In genomic region chr6:112595841-112596240, GRCh38 we compare ENCODE assay signal across 17 cellular contexts.
DNase-seq lines count a peak whose midpoint lies in the region; ATAC-seq and TF ChIP-seq lines count a peak whose summit lies in the region.
"Had no signal": no experiment of that assay in that cellular context is flagged by ENCODE, and none has a peak within 500 bp of the region (broad histone marks: within the 10 kb centered on the region; RNA-seq: fewer than 3 reads in every experiment).

No MANE protein-coding gene starts in this region.

- no peak for TF ChIP-seq CTCF in GM10248 (IDR thresholded peaks at IDR 0.05; ENCODE audit: control extremely low read depth, extremely low read depth, low read depth, missing control alignments)
- TF ChIP-seq CTCF in coronary artery (IDR thresholded peaks at IDR 0.05): no peak
- no peak for TF ChIP-seq CTCF in MCF 10A (IDR thresholded peaks at IDR 0.05; ENCODE audit: unreplicated experiment)

- H3K4me3 ChIP-seq in coronary artery: no peak overlapping the region

- H3K27ac ChIP-seq in coronary artery: no peak overlapping the region
- H3K27ac ChIP-seq: C4-2B, KMS-11 had no signal

- H3K4me3 Mint-ChIP-seq in MCF 10A (ENCODE audit: unreplicated experiment): no peak overlapping the region
- H3K4me3 Mint-ChIP-seq: CD4-positive, alpha-beta T cell; HFFc6 had no signal

- intact Hi-C loops in MCF 10A (cut with micrococcal nuclease): no loop called here

- no peaks in the 10 kb centered on the region for H3K27me3 Mint-ChIP-seq in MCF 10A (ENCODE audit: insufficient read depth, unreplicated experiment)
- H3K27me3 Mint-ChIP-seq: CD4-positive, alpha-beta T cell had no signal

- H3K36me3 Mint-ChIP-seq in MCF 10A (ENCODE audit: insufficient read depth, unreplicated experiment): no peaks in the 10 kb centered on the region

- H3K27ac Mint-ChIP-seq in MCF 10A (ENCODE audit: low read depth, unreplicated experiment): no peak overlapping the region
- H3K27ac Mint-ChIP-seq: CD4-positive, alpha-beta T cell; HFFc6 had no signal

- H3K9me3 Mint-ChIP-seq in MCF 10A (ENCODE audit: unreplicated experiment): no peaks in the 10 kb centered on the region

- BruUV-seq in MCF 10A (replicated peaks; lab: Mats Ljungman, UMichigan): no TSS peak

- CTCF ChIA-PET in GM10248 (lab: Yijun Ruan, JAX): no interaction called here
- CTCF ChIA-PET in MCF 10A (lab: Yijun Ruan, JAX): interaction anchor here (0.6 to 0.8 kb wide), 2 partner anchors 32 to 1313 kb away, joined by 3 to 4 read pairs; no protein-coding TSS in a partner anchor

- H3K4me1 Mint-ChIP-seq in MCF 10A (ENCODE audit: insufficient read depth, unreplicated experiment): no peaks in the 10 kb centered on the region

- DNase-seq in ELR (ENCODE audit: low read depth): peak; percentile 20
- DNase-seq in M059J (ENCODE audit: low read depth): peak; percentile 39
- DNase-seq in NCI-H82 treated with DMSO at 0.1 percent for 48 hours (lab: John Stamatoyannopoulos, UW; ENCODE audit: unreplicated experiment): peak; percentile 20
- no peak for DNase-seq in GM10248 (ENCODE audit: extremely low spot score)
- DNase-seq in coronary artery (ENCODE audit: low spot score): no peak
- DNase-seq in MCF 10A (ENCODE audit: unreplicated experiment): no peak
- DNase-seq: ACHN; AML-193; Caco-2; CD4-positive, alpha-beta T cell; GOT3; H7; HFFc6 had no signal

- ATAC-seq in GM21737 (IDR thresholded peaks at IDR 0.05; ENCODE audit: unreplicated experiment): no peak
- ATAC-seq: HCT116 had no signal

- POLR2A ChIA-PET in GM10248 (lab: Yijun Ruan, JAX) (interaction anchor here (0.6 kb wide), 1 partner anchor 332 kb away, joined by 11 read pairs; no protein-coding TSS in a partner anchor), MCF 10A (lab: Yijun Ruan, JAX) (interaction anchor here (0.7 kb wide), 1 partner anchor 60 kb away, joined by 4 read pairs; no protein-coding TSS in a partner anchor)

Comparison
In these comparisons a context has a peak if more than half of its experiments do, and no peak if none do; other contexts are left out.
1. DNase-seq: peak in ELR (single experiment), M059J (single experiment) and NCI-H82 treated with DMSO at 0.1 percent for 48 hours (single experiment); none in GM10248 (single experiment), coronary artery (single experiment) and MCF 10A (single experiment).